26 cellular contexts compared by ENCODE assay signal in the genomic region with DNA sequence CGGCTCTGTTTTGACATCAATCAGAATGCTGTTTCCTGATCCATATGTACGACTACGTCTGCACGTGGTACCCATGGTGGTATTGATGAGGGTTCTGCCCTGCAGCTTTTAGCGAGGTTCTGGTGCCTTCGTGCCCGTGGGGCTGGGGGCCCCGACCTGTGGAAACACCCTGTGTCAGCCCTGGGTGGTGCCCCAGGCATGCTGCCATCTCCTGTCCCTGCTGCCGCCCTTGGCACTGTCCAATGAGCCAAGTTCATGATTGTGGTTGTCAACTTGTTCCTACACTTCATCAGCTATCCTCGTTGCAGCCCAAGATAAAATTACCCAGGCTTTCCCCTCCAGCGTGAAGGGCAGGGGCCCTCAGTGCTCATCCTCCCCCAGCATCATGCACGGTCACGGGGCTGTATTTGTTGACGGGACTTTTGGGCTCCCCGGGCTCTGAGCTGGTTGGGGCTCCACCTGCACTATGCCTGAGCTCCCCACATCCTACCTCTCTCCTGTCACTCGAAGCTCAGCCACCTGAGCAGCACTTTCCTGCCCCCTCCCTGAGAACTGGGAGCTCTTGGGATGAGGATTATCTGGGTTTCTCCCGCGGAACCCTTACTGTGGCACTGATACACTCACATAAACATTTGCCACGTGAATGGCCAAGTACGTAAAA.
"Had no signal": no experiment of that assay in that cellular context is flagged by ENCODE, and none has a peak within 500 bp of the region (broad histone marks: within the 10 kb centered on the region; RNA-seq: fewer than 3 reads in every experiment).

No MANE protein-coding gene starts in this region.

- ATAC-seq: effector memory CD8-positive, alpha-beta T cell; left colon; natural killer cell treated with Interleukin-12 subunit alpha and Interleukin-12 subunit beta and Interleukin-15 and Interleukin-18, amount 100 ng/mL, for 72 hours; pancreas; sciatic nerve; stimulated activated memory B cell treated with anti-CD40 and anti-IgM and Interleukin-4, amounts not matched to agents 10 μg/mL and 1 μg/mL and 100 μg/mL, for 72 hours; stimulated activated naive CD8-positive, alpha-beta T cell treated with anti-CD3 and anti-CD28 coated beads, Interleukin-15, Interleukin-2, amounts not matched to agents 100 U/mL and 50 U/mL, for 24 hours had no signal

- H3K27ac ChIP-seq: colonic mucosa, esophagus squamous epithelium, neutrophil, pancreas, thoracic aorta, tibial nerve, upper lobe of left lung had no signal

- FAIRE-seq: endometrium, kidney, pancreas, urothelium cell line had no signal

- H3K9me3 ChIP-seq: colonic mucosa, esophagus squamous epithelium, neutrophil, pancreas, thoracic aorta, tibial nerve, upper lobe of left lung had no signal

- H3K9me3 Mint-ChIP-seq: dendritic cell treated with granulocyte-macrophage colony-stimulating factor and Interleukin-4, amounts not matched to agents 40 ng/mL and 50 ng/mL, for 4 days; effector memory CD8-positive, alpha-beta T cell; memory B cell; natural killer cell treated with Interleukin-12 subunit alpha and Interleukin-12 subunit beta and Interleukin-15 and Interleukin-18, amount 100 ng/mL, for 72 hours; neural crest cell had no signal

- H3K4me3 ChIP-seq: colonic mucosa, esophagus squamous epithelium, lung, pancreas, thoracic aorta, tibial nerve, upper lobe of left lung had no signal

- H3K27ac Mint-ChIP-seq: dendritic cell treated with granulocyte-macrophage colony-stimulating factor and Interleukin-4, amounts not matched to agents 40 ng/mL and 50 ng/mL, for 4 days; effector memory CD8-positive, alpha-beta T cell; memory B cell; natural killer cell treated with Interleukin-12 subunit alpha and Interleukin-12 subunit beta and Interleukin-15 and Interleukin-18, amount 100 ng/mL, for 72 hours; stimulated activated memory B cell treated with anti-CD40 and anti-IgM and Interleukin-4, amounts not matched to agents 10 μg/mL and 1 μg/mL and 100 μg/mL, for 72 hours had no signal

- H3K4me3 Mint-ChIP-seq: dendritic cell treated with granulocyte-macrophage colony-stimulating factor and Interleukin-4, amounts not matched to agents 40 ng/mL and 50 ng/mL, for 4 days; effector memory CD8-positive, alpha-beta T cell; memory B cell; natural killer cell treated with Interleukin-12 subunit alpha and Interleukin-12 subunit beta and Interleukin-15 and Interleukin-18, amount 100 ng/mL, for 72 hours; neural crest cell; stimulated activated memory B cell treated with anti-CD40 and anti-IgM and Interleukin-4, amounts not matched to agents 10 μg/mL and 1 μg/mL and 100 μg/mL, for 72 hours had no signal

- H3K4me1 ChIP-seq: colonic mucosa, pancreas had no signal

- DNase-seq: caudate nucleus; cerebellar nuclear complex; colonic mucosa; effector memory CD8-positive, alpha-beta T cell; erythroblast; esophagus squamous epithelium; foreskin melanocyte; kidney; left colon; stimulated activated CD4-positive, alpha-beta T cell treated with anti-CD3 and anti-CD28 coated beads, Interleukin-4, amount 100 ng/mL, for 4 hours; stimulated activated naive CD8-positive, alpha-beta T cell treated with anti-CD3 and anti-CD28 coated beads, Interleukin-15, Interleukin-2, amounts not matched to agents 100 U/mL and 50 U/mL, for 24 hours; substantia nigra had no signal

- H3K36me3 Mint-ChIP-seq: memory B cell; natural killer cell treated with Interleukin-12 subunit alpha and Interleukin-12 subunit beta and Interleukin-15 and Interleukin-18, amount 100 ng/mL, for 72 hours; stimulated activated memory B cell treated with anti-CD40 and anti-IgM and Interleukin-4, amounts not matched to agents 10 μg/mL and 1 μg/mL and 100 μg/mL, for 72 hours had no signal
